Comparison of ENCODE assay signal across 8 cellular contexts in the genomic region with DNA sequence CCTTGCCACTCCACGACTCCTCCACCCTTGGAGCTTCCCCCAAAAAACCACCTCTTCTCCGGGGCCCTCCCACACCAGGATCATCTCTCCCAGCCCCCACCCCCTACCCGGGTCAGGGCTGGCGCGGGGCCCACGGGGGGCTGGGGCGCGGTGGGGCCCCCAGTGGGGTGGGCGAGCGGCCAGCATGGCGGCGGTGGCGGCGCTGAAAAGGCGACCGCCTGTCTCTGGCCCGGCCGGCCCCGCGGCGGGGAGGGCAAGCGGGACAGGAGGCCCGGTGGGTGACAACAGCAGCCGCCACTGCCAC. TPM values are rescaled to one million over a fixed set of nuclear protein-coding genes. Genes with fewer than 3 reads are reported as not detected.
DNase-seq lines count a peak whose midpoint lies in the region; ATAC-seq lines count a peak whose summit lies in the region.

No MANE protein-coding gene starts in this region.

- DNase-seq in AG08396 (ENCODE audit: low spot score) (peak; percentile 32), naive B cell (no peak), HK-2 (ENCODE audit: unreplicated experiment) (no peak), GOT3 (lab: John Stamatoyannopoulos, UW) (no peak), NCI-H2107 treated with DMSO at 0.1 percent for 48 hours (lab: John Stamatoyannopoulos, UW; ENCODE audit: unreplicated experiment) (no peak)
- DNase-seq in central memory CD8-positive, alpha-beta T cell (ENCODE audit: low spot score in 2 of 2), result no peak

- H3K4me3 Mint-ChIP-seq in central memory CD8-positive, alpha-beta T cell, result peak overlapping the region; percentile 70
- H3K4me3 Mint-ChIP-seq in naive B cell, result peak overlapping the region; percentile 69 to 96 (median 87)

- H3K27me3 Mint-ChIP-seq in central memory CD8-positive, alpha-beta T cell, result no peaks in the 10 kb centered on the region
- no peaks in the 10 kb centered on the region for H3K27me3 Mint-ChIP-seq in naive B cell

- ATAC-seq in HG03442 (IDR thresholded peaks at IDR 0.05; ENCODE audit: unreplicated experiment), result peak; percentile 6
- no peak for ATAC-seq in central memory CD8-positive, alpha-beta T cell (replicated peaks; ENCODE audit: extremely low read depth, poor library complexity, severe bottlenecking)
- ATAC-seq in naive B cell (ENCODE audit: low read depth in 2 of 2), result no peak
- no peak for ATAC-seq in HG02678 (IDR thresholded peaks at IDR 0.05; ENCODE audit: unreplicated experiment)

- H3K36me3 Mint-ChIP-seq in central memory CD8-positive, alpha-beta T cell (ENCODE audit: insufficient read depth), result peaks cover 47% of the 10 kb centered on the region
- peaks cover 17 to 33% of the 10 kb centered on the region in 2 donors for H3K36me3 Mint-ChIP-seq in naive B cell

- peaks cover 44% of the 10 kb centered on the region for H3K4me1 Mint-ChIP-seq in central memory CD8-positive, alpha-beta T cell
- H3K4me1 Mint-ChIP-seq in naive B cell, result peaks cover 34 to 46% (median 36%) of the 10 kb centered on the region in 3 donors

- no peaks in the 10 kb centered on the region for H3K9me3 Mint-ChIP-seq in central memory CD8-positive, alpha-beta T cell
- peaks cover 0 to 2% (median 0%) of the 10 kb centered on the region in 7 donors for H3K9me3 Mint-ChIP-seq in naive B cell

- H3K27ac Mint-ChIP-seq in central memory CD8-positive, alpha-beta T cell (ENCODE audit: low read depth), result peak overlapping the region; percentile 90
- H3K27ac Mint-ChIP-seq in naive B cell, result peak overlapping the region; percentile 80 to 94 (median 88)

RNA-seq across cellular contexts. Expression of a gene that starts 0.8 kb away (rescaled TPM):
- polyA plus RNA-seq in naive B cell (ENCODE audit: low read depth in 6 of 6), result 10 to 100 TPM in 4 of 6 donors, 1 to 10 TPM in 2; 8.8 to 15.9 (median 10.5) TPM

RNA-seq across cellular contexts. Expression of a gene that starts 13.1 kb away (rescaled TPM):
- 100 to 1,000 TPM; 169 to 203 (median 179) TPM for polyA plus RNA-seq in naive B cell (ENCODE audit: low read depth in 6 of 6)

RNA-seq across cellular contexts. Expression of a gene that starts 54.5 kb away (rescaled TPM):
- not detected for polyA plus RNA-seq in naive B cell (ENCODE audit: low read depth in 6 of 6)
